Comparison of ENCODE assay signal across 8 cellular contexts in the genomic region with DNA sequence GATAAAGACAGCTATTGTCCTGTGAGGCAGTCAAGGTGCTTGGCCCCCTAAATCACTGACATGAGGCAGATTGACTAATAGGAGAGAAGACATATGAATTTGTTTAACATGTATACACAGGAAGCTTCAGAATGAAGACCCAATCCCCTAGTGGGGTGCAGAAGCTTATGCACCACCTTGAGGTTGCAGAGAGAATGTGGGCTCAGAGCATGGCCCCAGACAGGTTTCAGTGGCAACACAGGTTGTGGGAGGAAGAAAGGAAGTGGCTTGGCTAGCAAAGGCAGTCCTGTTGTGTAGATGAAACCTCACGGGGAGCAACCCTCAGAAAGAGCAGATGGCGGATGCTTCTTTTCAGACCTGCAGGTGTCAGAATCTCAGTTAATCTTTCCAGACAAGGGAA. TPM values are rescaled to one million over a fixed set of nuclear protein-coding genes. Genes with fewer than 3 reads are reported as not detected.
DNase-seq lines count a peak whose midpoint lies in the region; ATAC-seq and TF ChIP-seq lines count a peak whose summit lies in the region.

No MANE protein-coding gene starts in this region.

- H3K4me1 Mint-ChIP-seq in type B pancreatic cell (ENCODE audit: unreplicated experiment) = no peaks in the 10 kb centered on the region

- no peaks in the 10 kb centered on the region for H3K36me3 Mint-ChIP-seq in type B pancreatic cell

- no peaks in the 10 kb centered on the region for H3K4me1 ChIP-seq in uterus

- H3K27ac Mint-ChIP-seq in type B pancreatic cell = no peak overlapping the region

- no peak for TF ChIP-seq POLR2A in NB4 (IDR thresholded peaks at IDR 0.05; ENCODE audit: extremely low read depth, insufficient read length)
- no peak for TF ChIP-seq POLR2A in uterus (IDR thresholded peaks at IDR 0.05)

- peaks cover 8% of the 10 kb centered on the region for H3K27me3 Mint-ChIP-seq in type B pancreatic cell

- intact Hi-C loops in uterus (cut with DNase I; ENCODE audit: low total_unique reads) = no loop called here

- H3K4me3 ChIP-seq in NB4 (ENCODE audit: low read depth, low read length) (no peak overlapping the region), uterus (no peak overlapping the region)

- H3K36me3 ChIP-seq in uterus = no peaks in the 10 kb centered on the region

- peak; percentile 33; the same call in 1 of the 2 replicates for TF ChIP-seq CTCF in GM12874 (IDR thresholded peaks at IDR 0.05; ENCODE audit: insufficient read depth, low read depth, low read length)
- no peak for TF ChIP-seq CTCF in NB4 (IDR thresholded peaks at IDR 0.05; ENCODE audit: low read depth, low read length)
- TF ChIP-seq CTCF in type B pancreatic cell (conservative IDR thresholded peaks at IDR 0.05) = no peak
- no peak for TF ChIP-seq CTCF in uterus (IDR thresholded peaks at IDR 0.05)

- H3K27ac ChIP-seq in uterus = no peak overlapping the region

- no peaks in the 10 kb centered on the region for H3K9me3 ChIP-seq in uterus

- no peak overlapping the region for H3K4me3 Mint-ChIP-seq in type B pancreatic cell

- H3K9me3 Mint-ChIP-seq in type B pancreatic cell = peaks cover 5% of the 10 kb centered on the region

- peaks cover 0 to 3% of the 10 kb centered on the region in 2 donors for H3K27me3 ChIP-seq in uterus

- peak; percentile 39 for DNase-seq in NB4 (ENCODE audit: low read depth)
- peak; percentile 31 to 42 for DNase-seq in activated T-helper 1 cell treated with anti-CD3 and anti-CD28 coated beads, Interleukin-2, amount 50 U/mL, for 16 hours (ENCODE audit: low read depth in 1 of 2, low spot score in 1 of 2)
- DNase-seq in stimulated activated CD4-positive, alpha-beta T cell treated with anti-CD3 and anti-CD28 coated beads, TNF-alpha, amount 100 ng/mL, for 1 hour (ENCODE audit: low read depth in 3 of 3, low spot score in 1 of 3) = peak in 2 of 3 donors; percentile 27 to 33
- DNase-seq in type B pancreatic cell (ENCODE audit: extremely low spot score, unreplicated experiment) = no peak
- no peak for DNase-seq in uterus
- no peak for DNase-seq in NCI-H2196 (lab: John Stamatoyannopoulos, UW; ENCODE audit: unreplicated experiment)

- ATAC-seq in GM21723 (IDR thresholded peaks at IDR 0.05; ENCODE audit: unreplicated experiment) = peak; percentile 100

RNA-seq across cellular contexts. Expression of a gene that starts 37.0 kb away (rescaled TPM):
- total RNA-seq in type B pancreatic cell (ENCODE audit: low replicate concordance) (106 and 186 TPM in 2 replicates), uterus (100 to 1,000 TPM in 1 of 4 donors, 10 to 100 TPM in 3; 17.1 to 147 (median 33.8) TPM)

Comparison
In these comparisons a context has a peak if more than half of its experiments do, and no peak if none do; other contexts are left out.
1. DNase-seq: peak in NB4 (single experiment), activated T-helper 1 cell treated with anti-CD3 and anti-CD28 coated beads, Interleukin-2, amount 50 U/mL, for 16 hours (2 of 2) and stimulated activated CD4-positive, alpha-beta T cell treated with anti-CD3 and anti-CD28 coated beads, TNF-alpha, amount 100 ng/mL, for 1 hour (2 of 3); none in type B pancreatic cell (single experiment), uterus (0 of 2) and NCI-H2196 (single experiment).